ENCODE assay signal across 8 cellular contexts in the genomic region with DNA sequence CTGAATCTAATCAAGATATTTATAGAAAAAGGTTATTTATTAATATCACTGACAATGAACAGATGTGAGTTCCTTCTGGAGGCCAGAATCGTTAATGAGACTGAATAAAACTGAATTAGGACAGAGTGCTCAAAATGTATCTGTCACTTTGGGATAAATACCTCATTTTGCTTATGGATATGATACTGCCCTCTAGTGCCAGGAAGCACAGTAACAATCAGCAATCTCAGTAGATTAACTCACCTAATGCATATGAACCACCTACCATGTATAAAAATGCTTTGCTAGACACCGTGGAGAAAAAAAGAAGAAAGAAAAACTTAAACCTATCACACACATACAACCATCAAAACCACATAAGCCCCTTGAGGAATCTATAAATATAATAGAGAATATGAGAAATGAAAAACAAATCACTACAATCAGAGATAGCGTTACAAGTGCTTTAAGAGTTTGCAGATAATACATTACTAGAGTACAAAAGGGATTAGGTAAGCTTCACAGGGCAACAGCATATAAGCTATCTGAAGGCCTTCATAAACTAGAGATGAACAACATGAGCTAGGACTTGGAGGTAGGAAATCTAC.
DNase-seq lines count a peak whose midpoint lies in the region; ATAC-seq, FAIRE-seq and TF ChIP-seq lines count a peak whose summit lies in the region.

No MANE protein-coding gene starts in this region.

- no peaks in the 10 kb centered on the region for H3K9me3 ChIP-seq in CD4-positive, CD25-positive, alpha-beta regulatory T cell (ENCODE audit: control insufficient read depth in 2 of 2, low read length in 2 of 2)
- no peaks in the 10 kb centered on the region for H3K9me3 ChIP-seq in psoas muscle

- no peak overlapping the region for H3K4me3 Mint-ChIP-seq in CD4-positive, CD25-positive, alpha-beta regulatory T cell

- H3K27me3 ChIP-seq in CD4-positive, CD25-positive, alpha-beta regulatory T cell (ENCODE audit: control insufficient read depth, insufficient read depth, low read length), result no peaks in the 10 kb centered on the region
- H3K27me3 ChIP-seq in psoas muscle (ENCODE audit: insufficient read depth in 3 of 3, low read length in 2 of 3), result no peaks in the 10 kb centered on the region

- no peaks in the 10 kb centered on the region for H3K9me3 Mint-ChIP-seq in CD4-positive, CD25-positive, alpha-beta regulatory T cell

- H3K4me1 Mint-ChIP-seq in CD4-positive, CD25-positive, alpha-beta regulatory T cell, result peaks cover 13 to 38% (median 31%) of the 10 kb centered on the region in 4 donors

- no peaks in the 10 kb centered on the region for H3K27me3 Mint-ChIP-seq in CD4-positive, CD25-positive, alpha-beta regulatory T cell

- peak in 1 of 2 donors; percentile 60 for ATAC-seq in CD4-positive, CD25-positive, alpha-beta regulatory T cell (ENCODE audit: low read depth in 2 of 2)
- ATAC-seq in psoas muscle, result no peak
- ATAC-seq in GM19463 (IDR thresholded peaks at IDR 0.05; ENCODE audit: unreplicated experiment), result no peak

- peaks cover 10% of the 10 kb centered on the region for H3K36me3 Mint-ChIP-seq in CD4-positive, CD25-positive, alpha-beta regulatory T cell

- 40 to 48% (median 41%) methylated on average over 3 of the region's 3 CpGs for WGBS in psoas muscle, 3 donors

- H3K27ac Mint-ChIP-seq in CD4-positive, CD25-positive, alpha-beta regulatory T cell, result no peak overlapping the region

- H3K36me3 ChIP-seq in CD4-positive, CD25-positive, alpha-beta regulatory T cell (ENCODE audit: control insufficient read depth, insufficient read depth, low read length), result peaks cover 19% of the 10 kb centered on the region
- no peaks in the 10 kb centered on the region for H3K36me3 ChIP-seq in psoas muscle (ENCODE audit: insufficient read depth in 1 of 2, low read depth in 1 of 2)

- no peak overlapping the region for H3K27ac ChIP-seq in CD4-positive, CD25-positive, alpha-beta regulatory T cell (ENCODE audit: insufficient read depth, low read length, poor library complexity, severe bottlenecking)
- H3K27ac ChIP-seq in psoas muscle, result peak overlapping the region; percentile 72

- peaks cover 15% of the 10 kb centered on the region for H3K4me1 ChIP-seq in CD4-positive, CD25-positive, alpha-beta regulatory T cell (ENCODE audit: control insufficient read depth, insufficient read depth, low read length, poor library complexity, severe bottlenecking)
- peaks cover 57% of the 10 kb centered on the region for H3K4me1 ChIP-seq in psoas muscle

- FAIRE-seq in GM12891 (lab: Jason Lieb, UNC) (peak; percentile 83), RCC 7860 (lab: Jason Lieb, UNC) (peak; percentile 20)

- no peak for TF ChIP-seq POLR2A in GM12891 (IDR thresholded peaks at IDR 0.05; ENCODE audit: low read depth, low read length)

- peak; percentile 81 for TF ChIP-seq CTCF in epithelial cell of proximal tubule (conservative IDR thresholded peaks at IDR 0.05; ENCODE audit: low read depth, low read length)
- TF ChIP-seq CTCF in psoas muscle (IDR thresholded peaks at IDR 0.05), result peak; percentile 52

- no peak overlapping the region for H3K4me3 ChIP-seq in CD4-positive, CD25-positive, alpha-beta regulatory T cell (ENCODE audit: low read depth, low read length)
- H3K4me3 ChIP-seq in epithelial cell of proximal tubule (ENCODE audit: low read depth, low read length), result no peak overlapping the region
- no peak overlapping the region for H3K4me3 ChIP-seq in psoas muscle

- intact Hi-C loops in psoas muscle (cut with DNase I), result loop anchor here (2.0 to 5.0 kb wide), 2 partner anchors 40 to 43 kb away; no protein-coding TSS in a partner anchor

- DNase-seq in CD4-positive, CD25-positive, alpha-beta regulatory T cell, result peak in 2 of 3 donors; percentile 46 to 55
- DNase-seq in GM12891 (ENCODE audit: insufficient read length, low spot score) (no peak), RCC 7860 (ENCODE audit: low spot score) (no peak), epithelial cell of proximal tubule (ENCODE audit: low read depth) (no peak), psoas muscle (no peak)
- DNase-seq in stimulated activated CD4-positive, alpha-beta T cell treated with anti-CD3 and anti-CD28 coated beads, Interleukin-2, amount 100 ng/mL, for 24 hours, result no peak
- DNase-seq in activated CD8-positive, alpha-beta memory T cell treated with anti-CD3 and anti-CD28 coated beads, Interleukin-2, amount 50 U/mL, for 4 hours, result no peak

TF ChIP-seq in GM12891, 5 proteins besides CTCF, POLR2A, EP300 and RAD21:
- TF ChIP-seq PAX5 (IDR thresholded peaks at IDR 0.05; ENCODE audit: insufficient read depth, low read length, severe bottlenecking) (no peak), POU2F2 (IDR thresholded peaks at IDR 0.05; ENCODE audit: low read depth, low read length) (no peak), SPI1 (IDR thresholded peaks at IDR 0.05; ENCODE audit: low read depth, low read length) (no peak)

Comparison
In these comparisons a context has a peak if more than half of its experiments do, and no peak if none do; other contexts are left out.
1. DNase-seq: peak in CD4-positive, CD25-positive, alpha-beta regulatory T cell (2 of 3); none in GM12891 (single experiment), RCC 7860 (single experiment), epithelial cell of proximal tubule (single experiment), psoas muscle (0 of 2), stimulated activated CD4-positive, alpha-beta T cell treated with anti-CD3 and anti-CD28 coated beads, Interleukin-2, amount 100 ng/mL, for 24 hours (0 of 2) and activated CD8-positive, alpha-beta memory T cell treated with anti-CD3 and anti-CD28 coated beads, Interleukin-2, amount 50 U/mL, for 4 hours (single experiment).